In the genomic region with DNA sequence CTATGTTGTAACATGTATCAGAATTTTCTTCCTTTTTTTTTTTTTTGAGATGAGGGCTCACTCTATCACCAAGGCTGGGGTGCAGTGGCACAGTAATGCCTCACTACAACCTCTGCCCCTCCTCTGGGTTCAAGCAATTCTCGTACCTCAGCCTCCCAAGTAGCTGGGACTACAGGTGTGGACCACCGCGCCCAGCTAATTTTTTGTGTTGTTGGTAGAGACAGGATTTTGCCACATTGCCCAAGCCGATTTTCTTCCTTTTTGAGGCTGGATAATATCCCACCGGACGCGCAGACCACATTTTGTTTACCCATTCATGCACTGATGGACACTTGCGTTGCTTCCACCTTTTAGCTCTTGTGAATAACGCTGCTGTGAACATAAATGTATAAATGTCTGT, we compare ENCODE assay signal across 24 cellular contexts.
"Had no signal": no experiment of that assay in that cellular context is flagged by ENCODE, and none has a peak within 500 bp of the region (broad histone marks: within the 10 kb centered on the region; RNA-seq: fewer than 3 reads in every experiment).

No MANE protein-coding gene starts in this region.

- H3K4me3 Mint-ChIP-seq: activated B cell treated with CpG ODN at 0.5 μM for 24 hours; activated naive CD4-positive, alpha-beta T cell treated with anti-CD3 and anti-CD28 coated beads for 36 hours; activated naive CD4-positive, alpha-beta T cell treated with anti-CD3 and anti-CD28 coated beads, Interleukin-2, amount 50 U/mL, for 24 hours; activated naive CD8-positive, alpha-beta T cell treated with anti-CD3 and anti-CD28 coated beads, Interleukin-2, amount 10 ng/mL, durations not matched to agents 7 days and 5 days; activated T-helper 1 cell treated with anti-CD3 and anti-CD28 coated beads, Interleukin-12 subunit alpha, Interleukin-12 subunit beta, Interleukin-2, Interleukin-4 antibody, amounts not matched to agents 30 ng/mL and 10 ng/mL and 1 ng/mL, durations not matched to agents 14 hours and 24 hours and 36 hours; brain; T-cell; T-helper 1 cell treated with Interleukin-12 subunit alpha and Interleukin-12 subunit beta and Interleukin-4 antibody, amounts not matched to agents 30 μg/mL and 1 μg/mL, for 36 hours; T-helper 2 cell treated with Interferon-gamma antibody and Interleukin-4, amounts not matched to agents 5 μg/mL and 100 μg/mL, for 36 hours had no signal

- H3K4me1 Mint-ChIP-seq: brain had no signal

- ATAC-seq: activated CD4-positive, CD25-positive, alpha-beta regulatory T cell treated with anti-CD3 and anti-CD28 coated beads, Interleukin-2, amount 50 U/mL, for 24 hours; heart right ventricle; T-cell had no signal

- H3K27ac Mint-ChIP-seq: activated B cell treated with CpG ODN at 0.5 μM for 24 hours; activated naive CD4-positive, alpha-beta T cell treated with anti-CD3 and anti-CD28 coated beads for 36 hours; activated naive CD4-positive, alpha-beta T cell treated with anti-CD3 and anti-CD28 coated beads, Interleukin-2, amount 50 U/mL, for 24 hours; activated naive CD8-positive, alpha-beta T cell treated with anti-CD3 and anti-CD28 coated beads, Interleukin-2, amount 10 ng/mL, durations not matched to agents 7 days and 5 days; activated T-helper 1 cell treated with anti-CD3 and anti-CD28 coated beads, Interleukin-12 subunit alpha, Interleukin-12 subunit beta, Interleukin-2, Interleukin-4 antibody, amounts not matched to agents 30 ng/mL and 10 ng/mL and 1 ng/mL, durations not matched to agents 14 hours and 24 hours and 36 hours; activated T-helper 2 cell treated with anti-CD3 and anti-CD28 coated beads, Interferon-gamma antibody, Interleukin-2, Interleukin-4, amounts not matched to agents 10 μg/mL and 5 μg/mL and 100 μg/mL, durations not matched to agents 14 hours and 24 hours and 36 hours; brain; T-cell; T-helper 1 cell treated with Interleukin-12 subunit alpha and Interleukin-12 subunit beta and Interleukin-4 antibody, amounts not matched to agents 30 μg/mL and 1 μg/mL, for 36 hours; T-helper 2 cell treated with Interferon-gamma antibody and Interleukin-4, amounts not matched to agents 5 μg/mL and 100 μg/mL, for 36 hours had no signal

- H3K36me3 Mint-ChIP-seq: activated naive CD4-positive, alpha-beta T cell treated with anti-CD3 and anti-CD28 coated beads, Interleukin-2, amount 50 U/mL, for 24 hours; activated naive CD8-positive, alpha-beta T cell treated with anti-CD3 and anti-CD28 coated beads, Interleukin-2, amount 10 ng/mL, durations not matched to agents 7 days and 5 days; brain; T-cell had no signal

- H3K9me3 Mint-ChIP-seq: activated naive CD4-positive, alpha-beta T cell treated with anti-CD3 and anti-CD28 coated beads for 36 hours; activated naive CD4-positive, alpha-beta T cell treated with anti-CD3 and anti-CD28 coated beads, Interleukin-2, amount 50 U/mL, for 24 hours; activated naive CD8-positive, alpha-beta T cell treated with anti-CD3 and anti-CD28 coated beads, Interleukin-2, amount 10 ng/mL, durations not matched to agents 7 days and 5 days; activated T-helper 1 cell treated with anti-CD3 and anti-CD28 coated beads, Interleukin-12 subunit alpha, Interleukin-12 subunit beta, Interleukin-2, Interleukin-4 antibody, amounts not matched to agents 30 ng/mL and 10 ng/mL and 1 ng/mL, durations not matched to agents 14 hours and 24 hours and 36 hours; activated T-helper 2 cell treated with anti-CD3 and anti-CD28 coated beads, Interferon-gamma antibody, Interleukin-2, Interleukin-4, amounts not matched to agents 10 μg/mL and 5 μg/mL and 100 μg/mL, durations not matched to agents 14 hours and 24 hours and 36 hours; T-cell; T-helper 1 cell treated with Interleukin-12 subunit alpha and Interleukin-12 subunit beta and Interleukin-4 antibody, amounts not matched to agents 30 μg/mL and 1 μg/mL, for 36 hours; T-helper 2 cell treated with Interferon-gamma antibody and Interleukin-4, amounts not matched to agents 5 μg/mL and 100 μg/mL, for 36 hours had no signal

- DNase-seq: activated B cell treated with CpG ODN at 0.5 μM for 24 hours; activated CD4-positive, alpha-beta T cell treated with anti-CD3 and anti-CD28 coated beads for 48 hours; activated CD4-positive, alpha-beta T cell treated with anti-CD3 and anti-CD28 coated beads, Interleukin-2, amount 50 U/mL, for 1 hour; activated CD4-positive, alpha-beta T cell treated with anti-CD3 and anti-CD28 coated beads, Interleukin-2, amount 50 U/mL, for 48 hours; activated naive CD4-positive, alpha-beta T cell treated with anti-CD3 and anti-CD28 coated beads for 36 hours; activated naive CD8-positive, alpha-beta T cell treated with anti-CD3 and anti-CD28 coated beads, Interleukin-2, amount 10 ng/mL, durations not matched to agents 7 days and 5 days; activated T-cell treated with anti-CD3 and anti-CD28 coated beads, Interleukin-2, amount 50 U/mL, for 1 hour; activated T-cell treated with anti-CD3 and anti-CD28 coated beads, Interleukin-2, amount 50 U/mL, for 48 hours; central memory CD4-positive, alpha-beta T cell; cerebellar nuclear complex; colonic mucosa; effector CD8-positive, alpha-beta T cell; foreskin fibroblast; heart right ventricle; T-cell; T1000; WERI-Rb-1 had no signal
